ENCODE assay signal across 1 cellular context in the genomic region with DNA sequence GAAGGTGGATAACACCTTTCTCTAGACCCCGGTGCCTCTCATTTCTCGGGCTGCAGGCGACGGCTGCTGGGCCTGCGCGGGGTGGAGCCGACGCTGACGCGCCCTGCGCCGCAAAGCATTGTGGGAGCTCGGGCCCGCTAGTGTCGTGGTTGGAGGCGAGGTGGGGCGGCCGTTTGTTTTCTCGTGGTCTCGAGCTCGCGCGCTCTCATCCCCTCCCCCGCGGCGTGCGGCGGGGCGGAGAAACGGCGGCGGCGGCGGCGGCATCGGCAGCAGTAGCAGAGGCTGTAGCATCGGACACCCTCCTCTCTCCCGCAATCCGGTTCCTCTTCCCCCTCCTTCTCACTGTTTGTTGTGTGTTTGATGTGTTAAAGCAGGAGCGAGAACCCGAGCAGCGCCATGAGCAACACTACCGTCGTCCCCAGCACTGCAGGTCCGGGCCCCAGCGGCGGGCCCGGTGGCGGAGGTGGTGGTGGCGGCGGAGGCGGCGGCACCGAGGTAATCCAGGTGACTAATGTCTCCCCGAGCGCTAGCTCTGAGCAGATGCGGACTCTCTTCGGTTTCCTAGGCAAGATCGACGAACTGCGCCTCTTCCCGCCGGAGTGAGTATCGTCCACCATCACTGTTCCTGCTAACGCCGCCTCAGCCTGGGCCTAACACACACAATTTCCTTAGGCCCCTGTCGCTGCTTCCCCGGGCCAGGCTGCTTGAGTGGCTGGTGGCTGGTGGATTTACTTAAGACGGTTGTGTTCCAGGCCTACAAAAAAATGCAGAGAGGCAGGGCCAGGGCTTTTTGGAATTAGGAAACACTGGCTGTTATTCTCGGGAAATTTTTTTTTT.
TF ChIP-seq lines count a peak whose summit lies in the region.

A gene with protein sequence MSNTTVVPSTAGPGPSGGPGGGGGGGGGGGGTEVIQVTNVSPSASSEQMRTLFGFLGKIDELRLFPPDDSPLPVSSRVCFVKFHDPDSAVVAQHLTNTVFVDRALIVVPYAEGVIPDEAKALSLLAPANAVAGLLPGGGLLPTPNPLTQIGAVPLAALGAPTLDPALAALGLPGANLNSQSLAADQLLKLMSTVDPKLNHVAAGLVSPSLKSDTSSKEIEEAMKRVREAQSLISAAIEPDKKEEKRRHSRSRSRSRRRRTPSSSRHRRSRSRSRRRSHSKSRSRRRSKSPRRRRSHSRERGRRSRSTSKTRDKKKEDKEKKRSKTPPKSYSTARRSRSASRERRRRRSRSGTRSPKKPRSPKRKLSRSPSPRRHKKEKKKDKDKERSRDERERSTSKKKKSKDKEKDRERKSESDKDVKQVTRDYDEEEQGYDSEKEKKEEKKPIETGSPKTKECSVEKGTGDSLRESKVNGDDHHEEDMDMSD (plus strand): TSS at position 140 of the 837 bp plus-strand sequence. CDS start 257 bp downstream, at position 397.

TF ChIP-seq in HEK293, 187 proteins besides CTCF, POLR2A, EP300 and RAD21 (continued from another document and continues in another):
- TF ChIP-seq, protein P1, sequence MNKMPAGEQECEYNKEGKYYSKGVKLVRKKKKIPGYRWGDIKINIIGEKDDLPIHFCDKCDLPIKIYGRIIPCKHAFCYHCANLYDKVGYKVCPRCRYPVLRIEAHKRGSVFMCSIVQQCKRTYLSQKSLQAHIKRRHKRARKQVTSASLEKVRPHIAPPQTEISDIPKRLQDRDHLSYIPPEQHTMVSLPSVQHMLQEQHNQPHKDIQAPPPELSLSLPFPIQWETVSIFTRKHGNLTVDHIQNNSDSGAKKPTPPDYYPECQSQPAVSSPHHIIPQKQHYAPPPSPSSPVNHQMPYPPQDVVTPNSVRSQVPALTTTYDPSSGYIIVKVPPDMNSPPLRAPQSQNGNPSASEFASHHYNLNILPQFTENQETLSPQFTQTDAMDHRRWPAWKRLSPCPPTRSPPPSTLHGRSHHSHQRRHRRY (tag by site-specific recombination; IDR thresholded peaks at IDR 0.05) = no peak
- TF ChIP-seq ZNF548 (tag by site-specific recombination; IDR thresholded peaks at IDR 0.05) = no peak
- peak; percentile 65; the same call in 1 of the 2 replicates for TF ChIP-seq ZNF366 (tag by site-specific recombination; conservative IDR thresholded peaks at IDR 0.05)
- no peak for TF ChIP-seq ZFP41 (tag by site-specific recombination; IDR thresholded peaks at IDR 0.05; ENCODE audit: borderline replicate concordance)
- TF ChIP-seq ZNF610 (tag by site-specific recombination; IDR thresholded peaks at IDR 0.05; ENCODE audit: borderline replicate concordance) = peak; percentile 55; the same call in 1 of the 2 replicates
- no peak for TF ChIP-seq BCL11B (tag by site-specific recombination; IDR thresholded peaks at IDR 0.05; ENCODE audit: low read depth)
- TF ChIP-seq KLF16 (tag by site-specific recombination; IDR thresholded peaks at IDR 0.05) = peak; percentile 83; the same call in 1 of the 2 replicates
- TF ChIP-seq ZNF350 (tag by site-specific recombination; IDR thresholded peaks at IDR 0.05) = no peak
- peak; percentile 94 for TF ChIP-seq ZFP37 (tag by site-specific recombination; IDR thresholded peaks at IDR 0.05)
- TF ChIP-seq SCRT1 (tag by site-specific recombination; IDR thresholded peaks at IDR 0.05; ENCODE audit: borderline replicate concordance) = no peak
- TF ChIP-seq ZBTB26 (tag by site-specific recombination; optimal IDR thresholded peaks at IDR 0.05) = peak; percentile 96
- TF ChIP-seq ZNF223 (tag by site-specific recombination; IDR thresholded peaks at IDR 0.05) = no peak
- no peak for TF ChIP-seq ZNF830 (tag by site-specific recombination; IDR thresholded peaks at IDR 0.05; ENCODE audit: low read depth)
- TF ChIP-seq ZNF404 (tag by site-specific recombination; IDR thresholded peaks at IDR 0.05) = no peak
- no peak for TF ChIP-seq ZNF555 (tag by site-specific recombination; conservative IDR thresholded peaks at IDR 0.05)
- TF ChIP-seq GFI1B (tag by site-specific recombination; IDR thresholded peaks at IDR 0.05) = no peak
- peak; percentile 72; the same call in 1 of the 2 replicates for TF ChIP-seq ZXDB (tag by site-specific recombination; IDR thresholded peaks at IDR 0.05)
- TF ChIP-seq ZNF23 (tag by site-specific recombination; IDR thresholded peaks at IDR 0.05; ENCODE audit: borderline replicate concordance) = no peak
- TF ChIP-seq TRIM28 (IDR thresholded peaks at IDR 0.05; ENCODE audit: borderline replicate concordance, low read length) = no peak
- no peak for TF ChIP-seq HOXA7 (CRISPR knock-in tag; IDR thresholded peaks at IDR 0.05; ENCODE audit: borderline replicate concordance)
- no peak for TF ChIP-seq ZNF26 (tag by site-specific recombination; IDR thresholded peaks at IDR 0.05)
- no peak for TF ChIP-seq ZBTB1 (tag by site-specific recombination; IDR thresholded peaks at IDR 0.05)
- no peak for TF ChIP-seq ZNF48 (tag by site-specific recombination; IDR thresholded peaks at IDR 0.05)
- TF ChIP-seq, protein P2, sequence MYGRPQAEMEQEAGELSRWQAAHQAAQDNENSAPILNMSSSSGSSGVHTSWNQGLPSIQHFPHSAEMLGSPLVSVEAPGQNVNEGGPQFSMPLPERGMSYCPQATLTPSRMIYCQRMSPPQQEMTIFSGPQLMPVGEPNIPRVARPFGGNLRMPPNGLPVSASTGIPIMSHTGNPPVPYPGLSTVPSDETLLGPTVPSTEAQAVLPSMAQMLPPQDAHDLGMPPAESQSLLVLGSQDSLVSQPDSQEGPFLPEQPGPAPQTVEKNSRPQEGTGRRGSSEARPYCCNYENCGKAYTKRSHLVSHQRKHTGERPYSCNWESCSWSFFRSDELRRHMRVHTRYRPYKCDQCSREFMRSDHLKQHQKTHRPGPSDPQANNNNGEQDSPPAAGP (tag by site-specific recombination; IDR thresholded peaks at IDR 0.05) = peak; percentile 46; the same call in 1 of the 2 replicates
- TF ChIP-seq KLF1 (tag by site-specific recombination; IDR thresholded peaks at IDR 0.05) = peak; percentile 64
- no peak for TF ChIP-seq ZNF621 (tag by site-specific recombination; IDR thresholded peaks at IDR 0.05)
- no peak for TF ChIP-seq ZNF16 (tag by site-specific recombination; IDR thresholded peaks at IDR 0.05; ENCODE audit: low read depth)
- TF ChIP-seq ZNF214 (tag by site-specific recombination; IDR thresholded peaks at IDR 0.05; ENCODE audit: borderline replicate concordance) = no peak
- TF ChIP-seq ZNF792 (tag by site-specific recombination; IDR thresholded peaks at IDR 0.05) = 0 out of 2 replicates have a peak, but pooled peaks have one; percentile 50
- no peak for TF ChIP-seq ZNF423 (tag by site-specific recombination; IDR thresholded peaks at IDR 0.05)
- peak; percentile 92 for TF ChIP-seq ZEB2 (tag by site-specific recombination; IDR thresholded peaks at IDR 0.05)
- peak; percentile 8 for TF ChIP-seq ZNF660 (tag by site-specific recombination; IDR thresholded peaks at IDR 0.05)
- TF ChIP-seq SP7 (tag by site-specific recombination; IDR thresholded peaks at IDR 0.05) = peak; percentile 75
- no peak for TF ChIP-seq ZNF132 (tag by site-specific recombination; IDR thresholded peaks at IDR 0.05; ENCODE audit: borderline replicate concordance)
- TF ChIP-seq GLI2 (tag by site-specific recombination; IDR thresholded peaks at IDR 0.05; ENCODE audit: borderline replicate concordance, low read depth) = no peak
- TF ChIP-seq MYNN (tag by site-specific recombination; IDR thresholded peaks at IDR 0.05; ENCODE audit: borderline replicate concordance) = no peak
- TF ChIP-seq ZNF341 (tag by site-specific recombination; IDR thresholded peaks at IDR 0.05; ENCODE audit: low read depth) = no peak; the same call in 1 of the 2 replicates
- no peak for TF ChIP-seq ZNF707 (tag by site-specific recombination; IDR thresholded peaks at IDR 0.05)
- TF ChIP-seq ZNF624 (tag by site-specific recombination; IDR thresholded peaks at IDR 0.05) = no peak
- TF ChIP-seq ZNF518A (tag by site-specific recombination; conservative IDR thresholded peaks at IDR 0.05; ENCODE audit: low read depth) = no peak
- TF ChIP-seq, protein P3, sequence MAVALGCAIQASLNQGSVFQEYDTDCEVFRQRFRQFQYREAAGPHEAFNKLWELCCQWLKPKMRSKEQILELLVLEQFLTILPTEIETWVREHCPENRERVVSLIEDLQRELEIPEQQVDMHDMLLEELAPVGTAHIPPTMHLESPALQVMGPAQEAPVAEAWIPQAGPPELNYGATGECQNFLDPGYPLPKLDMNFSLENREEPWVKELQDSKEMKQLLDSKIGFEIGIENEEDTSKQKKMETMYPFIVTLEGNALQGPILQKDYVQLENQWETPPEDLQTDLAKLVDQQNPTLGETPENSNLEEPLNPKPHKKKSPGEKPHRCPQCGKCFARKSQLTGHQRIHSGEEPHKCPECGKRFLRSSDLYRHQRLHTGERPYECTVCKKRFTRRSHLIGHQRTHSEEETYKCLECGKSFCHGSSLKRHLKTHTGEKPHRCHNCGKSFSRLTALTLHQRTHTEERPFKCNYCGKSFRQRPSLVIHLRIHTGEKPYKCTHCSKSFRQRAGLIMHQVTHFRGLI (tag by site-specific recombination; IDR thresholded peaks at IDR 0.05) = no peak
- no peak for TF ChIP-seq YY2 (tag by site-specific recombination; IDR thresholded peaks at IDR 0.05)
- TF ChIP-seq ZNF354C (tag by site-specific recombination; IDR thresholded peaks at IDR 0.05; ENCODE audit: borderline replicate concordance, low read depth) = no peak
- TF ChIP-seq PATZ1 (tag by site-specific recombination; IDR thresholded peaks at IDR 0.05) = peak; percentile 81
- TF ChIP-seq ZNF488 (tag by site-specific recombination; IDR thresholded peaks at IDR 0.05) = no peak
- TF ChIP-seq ZBTB48 (tag by site-specific recombination; IDR thresholded peaks at IDR 0.05) = no peak
- no peak for TF ChIP-seq ZNF174 (tag by site-specific recombination; IDR thresholded peaks at IDR 0.05)
